Comparison of ENCODE assay signal across 25 cellular contexts in the genomic region with DNA sequence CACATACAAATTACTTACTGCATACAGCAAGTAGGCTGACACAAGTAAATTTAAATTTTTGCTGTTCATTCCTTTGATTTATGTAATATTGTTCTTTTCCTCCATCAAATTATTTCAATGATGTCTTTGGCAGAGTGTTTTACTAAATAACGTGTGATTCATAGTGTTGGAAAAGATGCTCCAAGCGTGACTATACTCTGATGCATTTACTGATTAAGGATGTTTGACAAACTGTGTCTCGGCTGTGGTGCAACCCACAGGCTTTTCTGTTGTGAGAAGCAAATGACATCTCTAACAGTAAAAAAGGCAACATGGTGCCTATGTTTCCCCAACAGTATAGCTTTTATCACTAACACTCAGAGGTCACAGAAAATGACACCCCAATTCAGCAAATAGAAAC.
DNase-seq lines count a peak whose midpoint lies in the region; ATAC-seq and TF ChIP-seq lines count a peak whose summit lies in the region.
"Had no signal": no experiment of that assay in that cellular context is flagged by ENCODE, and none has a peak within 500 bp of the region (broad histone marks: within the 10 kb centered on the region; RNA-seq: fewer than 3 reads in every experiment).

No MANE protein-coding gene starts in this region.

- no peak for ATAC-seq in activated CD8-positive, alpha-beta memory T cell treated with anti-CD3 and anti-CD28 coated beads, Interleukin-2, amount 10 ng/mL, durations not matched to agents 7 days and 5 days
- ATAC-seq: activated CD4-positive, alpha-beta T cell treated with anti-CD3 and anti-CD28 coated beads for 36 hours; naive thymus-derived CD4-positive, alpha-beta T cell; psoas muscle; stimulated activated naive B cell treated with anti-CD40 and anti-IgM and Interleukin-4, amounts not matched to agents 10 μg/mL and 1 μg/mL and 100 μg/mL, for 72 hours had no signal

- H3K27ac ChIP-seq in brain microvascular endothelial cell, result peak overlapping the region; percentile 52
- H3K27ac ChIP-seq in WERI-Rb-1, result no peak overlapping the region
- H3K27ac ChIP-seq: left ventricle myocardium inferior, psoas muscle, RWPE1, SK-N-MC, suprapubic skin had no signal

- no peak overlapping the region for H3K27ac Mint-ChIP-seq in activated CD8-positive, alpha-beta memory T cell treated with anti-CD3 and anti-CD28 coated beads, Interleukin-2, amount 10 ng/mL, durations not matched to agents 7 days and 5 days
- H3K27ac Mint-ChIP-seq: activated CD4-positive, alpha-beta T cell treated with anti-CD3 and anti-CD28 coated beads for 36 hours; activated naive CD8-positive, alpha-beta T cell treated with anti-CD3 and anti-CD28 coated beads, Interleukin-2, amount 10 ng/mL, durations not matched to agents 7 days and 5 days; CD14-positive monocyte; IgD-negative memory B cell; mesothelial cell of epicardium; naive thymus-derived CD4-positive, alpha-beta T cell; stimulated activated naive B cell treated with anti-CD40 and anti-IgM and Interleukin-4, amounts not matched to agents 10 μg/mL and 1 μg/mL and 100 μg/mL, for 72 hours had no signal

- H3K4me1 Mint-ChIP-seq in activated CD8-positive, alpha-beta memory T cell treated with anti-CD3 and anti-CD28 coated beads, Interleukin-2, amount 10 ng/mL, durations not matched to agents 7 days and 5 days, result no peaks in the 10 kb centered on the region
- H3K4me1 Mint-ChIP-seq: activated CD4-positive, alpha-beta T cell treated with anti-CD3 and anti-CD28 coated beads for 36 hours; activated naive CD8-positive, alpha-beta T cell treated with anti-CD3 and anti-CD28 coated beads, Interleukin-2, amount 10 ng/mL, durations not matched to agents 7 days and 5 days; CD14-positive monocyte; IgD-negative memory B cell; naive thymus-derived CD4-positive, alpha-beta T cell; stimulated activated naive B cell treated with anti-CD40 and anti-IgM and Interleukin-4, amounts not matched to agents 10 μg/mL and 1 μg/mL and 100 μg/mL, for 72 hours had no signal

- H3K4me3 Mint-ChIP-seq in activated CD8-positive, alpha-beta memory T cell treated with anti-CD3 and anti-CD28 coated beads, Interleukin-2, amount 10 ng/mL, durations not matched to agents 7 days and 5 days, result no peak overlapping the region
- H3K4me3 Mint-ChIP-seq: activated CD4-positive, alpha-beta T cell treated with anti-CD3 and anti-CD28 coated beads for 36 hours; activated naive CD8-positive, alpha-beta T cell treated with anti-CD3 and anti-CD28 coated beads, Interleukin-2, amount 10 ng/mL, durations not matched to agents 7 days and 5 days; CD14-positive monocyte; IgD-negative memory B cell; mesothelial cell of epicardium; naive thymus-derived CD4-positive, alpha-beta T cell; stimulated activated naive B cell treated with anti-CD40 and anti-IgM and Interleukin-4, amounts not matched to agents 10 μg/mL and 1 μg/mL and 100 μg/mL, for 72 hours had no signal

- DNase-seq in M059J (ENCODE audit: low read depth) (peak; percentile 2), brain microvascular endothelial cell (peak; percentile 74), fibroblast of peridontal ligament (ENCODE audit: extremely low read depth) (peak; percentile 13), GM03348 (ENCODE audit: low spot score) (no peak), WERI-Rb-1 (no peak), UCSD-AML1 (lab: John Stamatoyannopoulos, UW; ENCODE audit: unreplicated experiment) (no peak)
- no peak for DNase-seq in activated CD8-positive, alpha-beta memory T cell treated with anti-CD3 and anti-CD28 coated beads, Interleukin-2, amount 10 ng/mL, durations not matched to agents 7 days and 5 days
- DNase-seq: activated CD4-positive, alpha-beta T cell treated with anti-CD3 and anti-CD28 coated beads for 36 hours; activated effector memory CD4-positive, alpha-beta T cell treated with Interleukin-2 at 50 U/mL for 16 hours; activated naive CD8-positive, alpha-beta T cell treated with anti-CD3 and anti-CD28 coated beads, Interleukin-2, amount 10 ng/mL, durations not matched to agents 7 days and 5 days; left ventricle myocardium inferior; naive thymus-derived CD4-positive, alpha-beta T cell; NCI-H1105 treated with DMSO at 0.1 percent for 48 hours; NCI-H2081 treated with DMSO at 0.1 percent for 48 hours; NCI-H226; NCI-H774; nucleus accumbens; psoas muscle; stimulated activated naive B cell treated with anti-CD40 and anti-IgM and Interleukin-4, amounts not matched to agents 10 μg/mL and 1 μg/mL and 100 μg/mL, for 72 hours had no signal

- H3K9me3 ChIP-seq in WERI-Rb-1 (ENCODE audit: severe bottlenecking), result no peaks in the 10 kb centered on the region
- H3K9me3 ChIP-seq: left ventricle myocardium inferior, psoas muscle, suprapubic skin had no signal

- in situ Hi-C loops in brain microvascular endothelial cell (cut with HindIII; ENCODE audit: low pct_ligation_motif_present, low sequenced_read_pairs), result no loop called here

- CTCF ChIA-PET in activated CD8-positive, alpha-beta memory T cell treated with anti-CD3 and anti-CD28 coated beads, Interleukin-2, amount 10 ng/mL, durations not matched to agents 7 days and 5 days (lab: Charles Lee), result no interaction called here

- no peak for TF ChIP-seq CTCF in brain microvascular endothelial cell (IDR thresholded peaks at IDR 0.05; ENCODE audit: low read depth, low read length, missing control alignments)
- TF ChIP-seq CTCF in WERI-Rb-1 (IDR thresholded peaks at IDR 0.05; ENCODE audit: low read depth, low read length), result no peak

- H3K4me3 ChIP-seq in brain microvascular endothelial cell (ENCODE audit: low read depth, low read length), result no peak overlapping the region
- no peak overlapping the region for H3K4me3 ChIP-seq in WERI-Rb-1 (ENCODE audit: low read depth, low read length)
- H3K4me3 ChIP-seq: left ventricle myocardium inferior, psoas muscle, SK-N-MC, suprapubic skin had no signal

- H3K36me3 ChIP-seq in brain microvascular endothelial cell (replicated peaks), result no peaks in the 10 kb centered on the region
- no peaks in the 10 kb centered on the region for H3K36me3 ChIP-seq in WERI-Rb-1
- H3K36me3 ChIP-seq: left ventricle myocardium inferior, suprapubic skin had no signal

- H3K27me3 ChIP-seq in brain microvascular endothelial cell (replicated peaks) (no peaks in the 10 kb centered on the region), WERI-Rb-1 (ENCODE audit: insufficient read depth, low read depth, severe bottlenecking) (no peaks in the 10 kb centered on the region)
- H3K27me3 ChIP-seq: suprapubic skin had no signal

- H3K27me3 Mint-ChIP-seq in activated CD8-positive, alpha-beta memory T cell treated with anti-CD3 and anti-CD28 coated beads, Interleukin-2, amount 10 ng/mL, durations not matched to agents 7 days and 5 days, result no peaks in the 10 kb centered on the region
- H3K27me3 Mint-ChIP-seq: activated CD4-positive, alpha-beta T cell treated with anti-CD3 and anti-CD28 coated beads for 36 hours; activated naive CD8-positive, alpha-beta T cell treated with anti-CD3 and anti-CD28 coated beads, Interleukin-2, amount 10 ng/mL, durations not matched to agents 7 days and 5 days; IgD-negative memory B cell; naive thymus-derived CD4-positive, alpha-beta T cell; stimulated activated naive B cell treated with anti-CD40 and anti-IgM and Interleukin-4, amounts not matched to agents 10 μg/mL and 1 μg/mL and 100 μg/mL, for 72 hours had no signal

- H3K9me3 Mint-ChIP-seq in activated CD8-positive, alpha-beta memory T cell treated with anti-CD3 and anti-CD28 coated beads, Interleukin-2, amount 10 ng/mL, durations not matched to agents 7 days and 5 days (ENCODE audit: low read depth), result no peaks in the 10 kb centered on the region
- H3K9me3 Mint-ChIP-seq: activated naive CD8-positive, alpha-beta T cell treated with anti-CD3 and anti-CD28 coated beads, Interleukin-2, amount 10 ng/mL, durations not matched to agents 7 days and 5 days; CD14-positive monocyte; naive thymus-derived CD4-positive, alpha-beta T cell; stimulated activated naive B cell treated with anti-CD40 and anti-IgM and Interleukin-4, amounts not matched to agents 10 μg/mL and 1 μg/mL and 100 μg/mL, for 72 hours had no signal

- H3K36me3 Mint-ChIP-seq in activated CD8-positive, alpha-beta memory T cell treated with anti-CD3 and anti-CD28 coated beads, Interleukin-2, amount 10 ng/mL, durations not matched to agents 7 days and 5 days, result no peaks in the 10 kb centered on the region
- H3K36me3 Mint-ChIP-seq: activated naive CD8-positive, alpha-beta T cell treated with anti-CD3 and anti-CD28 coated beads, Interleukin-2, amount 10 ng/mL, durations not matched to agents 7 days and 5 days; CD14-positive monocyte; IgD-negative memory B cell; mesothelial cell of epicardium; naive thymus-derived CD4-positive, alpha-beta T cell; stimulated activated naive B cell treated with anti-CD40 and anti-IgM and Interleukin-4, amounts not matched to agents 10 μg/mL and 1 μg/mL and 100 μg/mL, for 72 hours had no signal

Comparison
In these comparisons a context has a peak if more than half of its experiments do, and no peak if none do; other contexts are left out.
1. DNase-seq: peak in M059J (single experiment), brain microvascular endothelial cell (single experiment) and fibroblast of peridontal ligament (single experiment); none in GM03348 (single experiment), WERI-Rb-1 (single experiment), UCSD-AML1 (single experiment) and activated CD8-positive, alpha-beta memory T cell treated with anti-CD3 and anti-CD28 coated beads, Interleukin-2, amount 10 ng/mL, durations not matched to agents 7 days and 5 days (single experiment).